Comparison of ENCODE assay signal across 1 cellular context in genomic region chr13:46126074-46126473, GRCh38.
TF ChIP-seq lines count a peak whose summit lies in the region.

No MANE protein-coding gene starts in this region.

TF ChIP-seq in HepG2, 621 proteins besides CTCF, POLR2A, EP300 and RAD21:
- TF ChIP-seq ZFYVE20 (CRISPR knock-in tag; IDR thresholded peaks at IDR 0.05; ENCODE audit: borderline replicate concordance, low read depth) (no peak), HOXA9 (CRISPR knock-in tag; IDR thresholded peaks at IDR 0.05; ENCODE audit: borderline replicate concordance) (no peak), NFKB2 (CRISPR knock-in tag; IDR thresholded peaks at IDR 0.05; ENCODE audit: borderline replicate concordance) (no peak), TCF7L2 (IDR thresholded peaks at IDR 0.05; ENCODE audit: low read depth, low read length) (no peak)
- TF ChIP-seq, protein P1, sequence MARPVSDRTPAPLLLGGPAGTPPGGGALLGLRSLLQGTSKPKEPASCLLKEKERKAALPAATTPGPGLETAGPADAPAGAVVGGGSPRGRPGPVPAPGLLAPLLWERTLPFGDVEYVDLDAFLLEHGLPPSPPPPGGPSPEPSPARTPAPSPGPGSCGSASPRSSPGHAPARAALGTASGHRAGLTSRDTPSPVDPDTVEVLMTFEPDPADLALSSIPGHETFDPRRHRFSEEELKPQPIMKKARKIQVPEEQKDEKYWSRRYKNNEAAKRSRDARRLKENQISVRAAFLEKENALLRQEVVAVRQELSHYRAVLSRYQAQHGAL (CRISPR knock-in tag; IDR thresholded peaks at IDR 0.05; ENCODE audit: not compliant biosample characterization): no peak
